Comparison of ENCODE assay signal across 1 cellular context in genomic region chr6:24311775-24312174, GRCh38.
TF ChIP-seq lines count a peak whose summit lies in the region.

No MANE protein-coding gene starts in this region.

TF ChIP-seq in HEK293, 187 proteins besides CTCF, POLR2A, EP300 and RAD21:
- TF ChIP-seq TRIM28 (IDR thresholded peaks at IDR 0.05; ENCODE audit: borderline replicate concordance, low read length) = peak; percentile 73; the same call in 1 of the 2 replicates
